In genomic region chr10:78807504-78808202, GRCh38 we compare ENCODE assay signal across 19 cellular contexts.
"Had no signal": no experiment of that assay in that cellular context is flagged by ENCODE, and none has a peak within 500 bp of the region (broad histone marks: within the 10 kb centered on the region; RNA-seq: fewer than 3 reads in every experiment).

No MANE protein-coding gene starts in this region.

- DNase-seq: activated CD4-positive, alpha-beta memory T cell treated with anti-CD3 and anti-CD28 coated beads, Interleukin-2, amount 10 ng/mL, durations not matched to agents 7 days and 5 days; activated CD4-positive, alpha-beta T cell treated with anti-CD3 and anti-CD28 coated beads for 4 hours; activated effector memory CD4-positive, alpha-beta T cell treated with Interleukin-2 at 50 U/mL for 16 hours; activated T-cell treated with anti-CD3 and anti-CD28 coated beads, Interleukin-2, amount 50 U/mL, for 4 hours; caudate nucleus; colonic mucosa; hippocampal formation; kidney glomerular epithelial cell; midbrain; stimulated activated CD4-positive, alpha-beta T cell treated with anti-CD3 and anti-CD28 coated beads, Interleukin-15, amount 100 ng/mL, for 24 hours; stimulated activated CD4-positive, alpha-beta T cell treated with anti-CD3 and anti-CD28 coated beads, Interleukin-4, amount 100 ng/mL, for 1 hour; stimulated activated naive CD4-positive, alpha-beta T cell treated with Interleukin-2 at 50 U/mL for 16 hours; T-helper 2 cell had no signal

- H3K9me3 Mint-ChIP-seq: activated CD4-positive, alpha-beta memory T cell treated with anti-CD3 and anti-CD28 coated beads, Interleukin-2, amount 10 ng/mL, durations not matched to agents 7 days and 5 days; activated naive CD4-positive, alpha-beta T cell treated with anti-CD3 and anti-CD28 coated beads, Interleukin-2, amount 50 U/mL, for 72 hours; activated T-cell treated with anti-CD3 and anti-CD28 coated beads, Interleukin-2, amount 50 U/mL, for 4 hours; type B pancreatic cell had no signal

- H3K36me3 Mint-ChIP-seq: activated naive CD4-positive, alpha-beta T cell treated with anti-CD3 and anti-CD28 coated beads, Interleukin-2, amount 50 U/mL, for 72 hours; type B pancreatic cell; WTC11 had no signal

- H3K4me3 ChIP-seq: colonic mucosa, esophagus muscularis mucosa, right atrium auricular region, suprapubic skin had no signal

- H3K27ac Mint-ChIP-seq: activated CD4-positive, alpha-beta memory T cell treated with anti-CD3 and anti-CD28 coated beads, Interleukin-2, amount 10 ng/mL, durations not matched to agents 7 days and 5 days; type B pancreatic cell; WTC11 had no signal

- H3K4me1 Mint-ChIP-seq: activated CD4-positive, alpha-beta memory T cell treated with anti-CD3 and anti-CD28 coated beads, Interleukin-2, amount 10 ng/mL, durations not matched to agents 7 days and 5 days; WTC11 had no signal

- ATAC-seq: activated naive CD4-positive, alpha-beta T cell treated with anti-CD3 and anti-CD28 coated beads, Interleukin-2, amount 50 U/mL, for 72 hours; activated T-cell treated with anti-CD3 and anti-CD28 coated beads, Interleukin-2, amount 50 U/mL, for 4 hours; WTC11 had no signal

- H3K27me3 ChIP-seq: colonic mucosa, esophagus muscularis mucosa, right atrium auricular region, suprapubic skin had no signal

- H3K36me3 ChIP-seq: colonic mucosa, esophagus muscularis mucosa, right atrium auricular region, suprapubic skin had no signal

- H3K4me3 Mint-ChIP-seq: activated CD4-positive, alpha-beta memory T cell treated with anti-CD3 and anti-CD28 coated beads, Interleukin-2, amount 10 ng/mL, durations not matched to agents 7 days and 5 days; activated T-cell treated with anti-CD3 and anti-CD28 coated beads, Interleukin-2, amount 50 U/mL, for 4 hours; type B pancreatic cell; WTC11 had no signal

- H3K9me3 ChIP-seq: colonic mucosa, esophagus muscularis mucosa, right atrium auricular region, suprapubic skin had no signal

- H3K27ac ChIP-seq: colonic mucosa, right atrium auricular region, suprapubic skin had no signal
